In genomic region chr9:89683626-89684025, GRCh38 we compare ENCODE assay signal across 16 cellular contexts.
A peak's percentile ranks its signal among the peaks of the same experiment; 100 is the strongest.
DNase-seq lines count a peak whose midpoint lies in the region; ATAC-seq, FAIRE-seq and TF ChIP-seq lines count a peak whose summit lies in the region.
"Had no signal": no experiment of that assay in that cellular context is flagged by ENCODE, and none has a peak within 500 bp of the region (broad histone marks: within the 10 kb centered on the region; RNA-seq: fewer than 3 reads in every experiment).

No MANE protein-coding gene starts in this region.

- H3K27me3 ChIP-seq in adrenal gland: no peaks in the 10 kb centered on the region
- H3K27me3 ChIP-seq in body of pancreas: no peaks in the 10 kb centered on the region
- H3K27me3 ChIP-seq in pancreas: no peaks in the 10 kb centered on the region
- no peaks in the 10 kb centered on the region for H3K27me3 ChIP-seq in testis

- H3K4me1 ChIP-seq in adrenal gland (replicated peaks in 1 of 2): peaks cover 30 to 31% of the 10 kb centered on the region in 2 donors
- peaks cover 83% of the 10 kb centered on the region for H3K4me1 ChIP-seq in body of pancreas
- H3K4me1 ChIP-seq in pancreas: peaks cover 33 to 58% (median 45%) of the 10 kb centered on the region in 3 donors
- H3K4me1 ChIP-seq in testis: peaks cover 37% of the 10 kb centered on the region

- TF ChIP-seq CTCF in adrenal gland (IDR thresholded peaks at IDR 0.05) (no peak), body of pancreas (IDR thresholded peaks at IDR 0.05) (no peak), pancreas (IDR thresholded peaks at IDR 0.05) (no peak), testis (IDR thresholded peaks at IDR 0.05) (no peak)

- WGBS in adrenal gland, 4 donors: 90 to 96% (median 93%) methylated on average over 4 to 6 of the region's 6 CpGs
- 91 to 92% methylated on average over 6 of the region's 6 CpGs for WGBS in body of pancreas, 2 donors
- WGBS in pancreas, 2 donors: 94 to 95% methylated on average over 6 of the region's 6 CpGs
- WGBS in testis, 2 donors: 51 to 80% methylated on average over 2 to 6 of the region's 6 CpGs

- H3K27ac ChIP-seq in adrenal gland (peak overlapping the region in 4 of 5 donors; percentile 68 to 86 (median 76)), body of pancreas (peak overlapping the region; percentile 74 to 95 (median 92)), pancreas (peak overlapping the region; percentile 74 to 85 (median 82)), testis (peak overlapping the region; percentile 53 to 72)
- H3K27ac ChIP-seq: GM23248 had no signal

- TF ChIP-seq POLR2A in adrenal gland (IDR thresholded peaks at IDR 0.05) (no peak), body of pancreas (IDR thresholded peaks at IDR 0.05) (no peak), testis (IDR thresholded peaks at IDR 0.05) (no peak)

- FAIRE-seq in pancreas (lab: Jason Lieb, UNC): no peak
- FAIRE-seq: A204.1, GM12878, GM18507 had no signal

- DNase-seq in adrenal gland (no peak), body of pancreas (no peak), pancreas (no peak), testis (no peak), MV-4-11 (lab: John Stamatoyannopoulos, UW) (no peak), HuH-7.5 (ENCODE audit: low spot score) (no peak)
- DNase-seq: C1 segment of cervical spinal cord; Calu3; CD4-positive, alpha-beta T cell; DMS 273 treated with DMSO at 0.1 percent for 48 hours; GM23248; H7 had no signal

- ATAC-seq in body of pancreas (no peak), pancreas (no peak), HG02970 (IDR thresholded peaks at IDR 0.05; ENCODE audit: low FRiP score, unreplicated experiment) (no peak)
- ATAC-seq: GM12878 had no signal

- H3K36me3 ChIP-seq in adrenal gland (replicated peaks in 1 of 2): no peaks in the 10 kb centered on the region
- H3K36me3 ChIP-seq in body of pancreas (replicated peaks in 1 of 2; ENCODE audit: insufficient read depth in 1 of 2, low read depth in 2 of 2): no peaks in the 10 kb centered on the region
- no peaks in the 10 kb centered on the region for H3K36me3 ChIP-seq in pancreas
- H3K36me3 ChIP-seq in testis (ENCODE audit: low read depth, missing control alignments): no peaks in the 10 kb centered on the region

- intact Hi-C loops in adrenal gland (cut with DNase I) (no loop called here), body of pancreas (cut with DNase I) (no loop called here), pancreas (cut with DNase I) (no loop called here), testis (cut with DNase I; ENCODE audit: low total_unique reads) (no loop called here)

- H3K9me3 ChIP-seq in adrenal gland (replicated peaks in 1 of 3) (no peaks in the 10 kb centered on the region), body of pancreas (no peaks in the 10 kb centered on the region), pancreas (no peaks in the 10 kb centered on the region), testis (no peaks in the 10 kb centered on the region)

- H3K4me3 ChIP-seq in adrenal gland (no peak overlapping the region), body of pancreas (no peak overlapping the region), pancreas (no peak overlapping the region), testis (no peak overlapping the region)
- H3K4me3 ChIP-seq: GM12878, GM23248 had no signal
